Comparison of ENCODE assay signal across 15 cellular contexts in the genomic region with DNA sequence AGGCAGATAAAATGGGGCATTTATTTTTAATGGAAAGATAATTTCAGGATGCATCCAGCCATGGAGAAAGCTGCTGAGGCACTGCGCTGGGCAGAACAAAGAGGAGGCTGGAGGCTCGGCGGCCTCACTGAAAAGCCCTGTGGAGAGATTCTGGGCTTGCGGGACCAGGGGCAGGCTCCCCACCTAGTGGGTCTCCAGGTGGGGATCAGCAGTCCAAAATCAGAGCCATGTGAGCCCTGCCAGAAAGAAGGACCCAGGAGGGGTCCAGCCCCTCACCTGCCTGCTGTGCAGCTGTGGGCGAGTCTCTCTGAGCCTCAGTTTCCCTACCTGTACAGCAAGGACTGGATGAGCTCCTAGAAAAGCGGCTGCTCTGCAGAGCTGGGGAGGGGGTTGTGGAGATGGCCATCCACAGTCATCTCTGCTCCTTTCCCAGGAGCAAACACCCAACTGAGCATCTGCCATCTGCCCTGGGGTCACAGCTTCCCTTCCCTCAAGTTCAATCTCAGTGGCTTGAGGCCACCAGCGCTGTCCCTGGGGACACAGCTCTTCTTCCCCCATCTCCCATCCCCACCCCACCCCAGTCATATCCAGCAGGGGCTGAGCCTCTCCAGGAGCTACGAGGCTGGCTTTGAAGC. TPM values are rescaled to one million over a fixed set of nuclear protein-coding genes. Genes with fewer than 3 reads are reported as not detected.
DNase-seq lines count a peak whose midpoint lies in the region; TF ChIP-seq lines count a peak whose summit lies in the region.
"Had no signal": no experiment of that assay in that cellular context is flagged by ENCODE, and none has a peak within 500 bp of the region (broad histone marks: within the 10 kb centered on the region; RNA-seq: fewer than 3 reads in every experiment).

No MANE protein-coding gene starts in this region.

- no peaks in the 10 kb centered on the region for H3K36me3 ChIP-seq in BLaER1
- no peaks in the 10 kb centered on the region for H3K36me3 ChIP-seq in endodermal cell (ENCODE audit: control insufficient read depth, insufficient read depth, low read length)
- no peaks in the 10 kb centered on the region for H3K36me3 ChIP-seq in colonic mucosa

- H3K27me3 ChIP-seq in BLaER1 (no peaks in the 10 kb centered on the region), endodermal cell (ENCODE audit: control insufficient read depth, insufficient read depth, low read length, poor library complexity, severe bottlenecking) (no peaks in the 10 kb centered on the region), colonic mucosa (no peaks in the 10 kb centered on the region)

- no peaks in the 10 kb centered on the region for H3K36me3 Mint-ChIP-seq in CD14-positive monocyte
- no peaks in the 10 kb centered on the region for H3K36me3 Mint-ChIP-seq in endodermal cell (ENCODE audit: low read depth)

- intact Hi-C loops in CD14-positive monocyte (cut with micrococcal nuclease) (no loop called here), posterior vena cava (cut with DNase I) (no loop called here), colonic mucosa (cut with DNase I) (no loop called here)

- TF ChIP-seq CTCF in CD14-positive monocyte (IDR thresholded peaks at IDR 0.05), result no peak
- no peak for TF ChIP-seq CTCF in endodermal cell (conservative IDR thresholded peaks at IDR 0.05)
- TF ChIP-seq CTCF in colonic mucosa (IDR thresholded peaks at IDR 0.05), result no peak

- 0 out of 2 replicates have a peak overlapping the region, but pooled peaks have one; percentile 22 for H3K4me3 ChIP-seq in BLaER1
- no peak overlapping the region for H3K4me3 ChIP-seq in endodermal cell (ENCODE audit: low read length)
- H3K4me3 ChIP-seq in colonic mucosa, result no peak overlapping the region
- H3K4me3 ChIP-seq: K562 had no signal

- H3K9me3 ChIP-seq in BLaER1, result no peaks in the 10 kb centered on the region
- no peaks in the 10 kb centered on the region for H3K9me3 ChIP-seq in endodermal cell (ENCODE audit: control insufficient read depth, low read length)
- no peaks in the 10 kb centered on the region for H3K9me3 ChIP-seq in colonic mucosa

- H3K27ac ChIP-seq in BLaER1, result no peak overlapping the region; the same call in 1 of the 2 replicates
- no peak overlapping the region for H3K27ac ChIP-seq in endodermal cell (ENCODE audit: low read depth, low read length)
- no peak overlapping the region for H3K27ac ChIP-seq in colonic mucosa
- H3K27ac ChIP-seq: HL-60 had no signal

- peak overlapping the region; percentile 98 for H3K4me2 ChIP-seq in BLaER1

- H3K9ac ChIP-seq in BLaER1 (no peak overlapping the region), endodermal cell (ENCODE audit: extremely low read depth, low read length, poor library complexity, severe bottlenecking) (no peak overlapping the region), colonic mucosa (ENCODE audit: low read depth in 2 of 2, low read length in 2 of 2) (no peak overlapping the region)

- H3K27me3 Mint-ChIP-seq in CD14-positive monocyte (ENCODE audit: low read depth in 3 of 3) (peaks cover 1 to 2% (median 1%) of the 10 kb centered on the region in 3 donors), endodermal cell (ENCODE audit: insufficient read depth) (no peaks in the 10 kb centered on the region)

- peaks cover 72% of the 10 kb centered on the region for H3K4me1 ChIP-seq in BLaER1
- no peaks in the 10 kb centered on the region for H3K4me1 ChIP-seq in endodermal cell (ENCODE audit: control insufficient read depth, insufficient read depth, low read length)
- no peaks in the 10 kb centered on the region for H3K4me1 ChIP-seq in colonic mucosa

- H3K9me3 Mint-ChIP-seq in CD14-positive monocyte (no peaks in the 10 kb centered on the region), endodermal cell (no peaks in the 10 kb centered on the region)

- H3K4me1 Mint-ChIP-seq in CD14-positive monocyte (no peaks in the 10 kb centered on the region), endodermal cell (no peaks in the 10 kb centered on the region)

- H3K27ac Mint-ChIP-seq in CD14-positive monocyte, result no peak overlapping the region
- H3K27ac Mint-ChIP-seq in endodermal cell, result no peak overlapping the region

- 93 to 94% methylated on average over 7 to 8 of the region's 8 CpGs for WGBS in endodermal cell (ENCODE audit: insufficient coverage in 1 of 2, insufficient read length in 1 of 2), 2 experiments

- no peaks in the 10 kb centered on the region for H4K20me1 ChIP-seq in BLaER1

- H3K4me3 Mint-ChIP-seq in CD14-positive monocyte (no peak overlapping the region), endodermal cell (no peak overlapping the region)

- peak; percentile 15 for DNase-seq in CD14-positive monocyte (ENCODE audit: low spot score)
- peak; percentile 32 for DNase-seq in endodermal cell
- DNase-seq in posterior vena cava (ENCODE audit: low spot score), result peak; percentile 53
- no peak for DNase-seq in OCI-M1 (lab: John Stamatoyannopoulos, UW)
- DNase-seq in NCI-H446 (lab: John Stamatoyannopoulos, UW), result no peak
- no peak for DNase-seq in colonic mucosa
- DNase-seq: NCI-H1048, NCI-H146, NCI-H2081 treated with DMSO at 0.1 percent for 48 hours, SHP77 treated with DMSO at 0.1 percent for 48 hours had no signal

RNA-seq across cellular contexts. Expression of gene C14orf180, which starts 23.8 kb away (rescaled TPM):
- polyA plus RNA-seq in CD14-positive monocyte, result not detected
- total RNA-seq in endodermal cell (not detected), posterior vena cava (1 to 10 TPM; 1.4 to 5.9 TPM), colonic mucosa (under 1 TPM in 1 of 2 donors, not detected in 1; 0.13 TPM)
- not detected for polyA plus RNA-seq in endodermal cell (2013, experiment 1 of 2)
- not detected for polyA plus RNA-seq in endodermal cell (2013, experiment 2 of 2)
- total RNA-seq: K562 had no signal
- polyA plus RNA-seq: AG04450, BJ, K562 had no signal

RNA-seq across cellular contexts. Expression of gene TMEM179, which starts 48.8 kb away (rescaled TPM):
- polyA plus RNA-seq in CD14-positive monocyte, result not detected
- total RNA-seq in endodermal cell, result 10 to 100 TPM in 1 of 2 donors, 1 to 10 TPM in 1; 8.2 to 15.7 TPM
- polyA plus RNA-seq in endodermal cell (2013, experiment 1 of 2), result 4.0 TPM
- polyA plus RNA-seq in endodermal cell (2013, experiment 2 of 2), result 4.0 TPM
- total RNA-seq in posterior vena cava, result under 1 TPM in 1 of 2 donors, not detected in 1; 0.38 TPM
- under 1 TPM in 1 of 2 donors, not detected in 1; 0.69 TPM for total RNA-seq in colonic mucosa
- total RNA-seq: K562 had no signal
- polyA plus RNA-seq: K562 had no signal

Comparison
In these comparisons a context has a peak if more than half of its experiments do, and no peak if none do; other contexts are left out.
1. DNase-seq: peak in CD14-positive monocyte (single experiment), endodermal cell (single experiment) and posterior vena cava (single experiment); none in OCI-M1 (single experiment), NCI-H446 (0 of 2) and colonic mucosa (single experiment).
2. RNA of gene TMEM179, which starts 48.8 kb away (total RNA-seq): 8.2 to 15.7 TPM in endodermal cell; 0.69 TPM in colonic mucosa and 0.38 TPM in posterior vena cava; every median in the first group is over 4 times any median in the second.